ENCODE assay signal across 8 cellular contexts in genomic region chr3:122100591-122101491, GRCh38. TPM values are rescaled to one million over a fixed set of nuclear protein-coding genes. Genes with fewer than 3 reads are reported as not detected.
A peak's percentile ranks its signal among the peaks of the same experiment; 100 is the strongest.
DNase-seq lines count a peak whose midpoint lies in the region; ATAC-seq and FAIRE-seq lines count a peak whose summit lies in the region.

No MANE protein-coding gene starts in this region.

- ATAC-seq in GM19395 (IDR thresholded peaks at IDR 0.05; ENCODE audit: unreplicated experiment): peak; percentile 48
- peak; percentile 39 for ATAC-seq in HG03571 (IDR thresholded peaks at IDR 0.05; ENCODE audit: unreplicated experiment)

- FAIRE-seq in urothelium cell line (lab: Jason Lieb, UNC): no peak

- DNase-seq in DMS53 (lab: John Stamatoyannopoulos, UW): peak; percentile 42
- peak; percentile 3 for DNase-seq in cerebellar cortex (ENCODE audit: low spot score)
- DNase-seq in SK-N-DZ (ENCODE audit: low spot score): no peak
- DNase-seq in NCI-H2171 treated with DMSO at 0.1 percent for 48 hours (lab: John Stamatoyannopoulos, UW): no peak
- no peak for DNase-seq in urothelium cell line (ENCODE audit: low spot score)
- no peak for DNase-seq in AG08395 (ENCODE audit: low spot score)

RNA-seq across cellular contexts. Expression of gene CD86, which starts 45.7 kb away (rescaled TPM):
- polyA plus RNA-seq in SK-N-DZ (2014; cell fraction: cytosol; rRNA removed): not detected in 2 replicates
- not detected in 2 replicates for polyA plus RNA-seq in SK-N-DZ (2014; cell fraction: nucleus; rRNA removed)

Comparison
In these comparisons a context has a peak if more than half of its experiments do, and no peak if none do; other contexts are left out.
1. DNase-seq: peak in DMS53 (single experiment) and cerebellar cortex (single experiment); none in SK-N-DZ (single experiment), NCI-H2171 treated with DMSO at 0.1 percent for 48 hours (single experiment), urothelium cell line (single experiment) and AG08395 (single experiment).